1 cellular context compared by ENCODE assay signal in genomic region chr16:30355144-30355953, GRCh38.
TF ChIP-seq lines count a peak whose summit lies in the region.

Gene CD2BP2 (minus strand): TSS chr16:30355308. CDS start chr16:30354681, 627 bp downstream.

TF ChIP-seq in HepG2, 621 proteins besides CTCF, POLR2A, EP300 and RAD21 (continued from another document and continues in another):
- no peak; the same call in none of the 2 replicates for TF ChIP-seq ZNF790 (CRISPR knock-in tag; IDR thresholded peaks at IDR 0.05; ENCODE audit: borderline replicate concordance)
- peak; percentile 54; the same call in 1 of the 2 replicates for TF ChIP-seq SRY (CRISPR knock-in tag; IDR thresholded peaks at IDR 0.05)
- TF ChIP-seq NFE2 (CRISPR knock-in tag; IDR thresholded peaks at IDR 0.05) = peak; percentile 50; the same call in 1 of the 2 replicates
- peak; percentile 96 for TF ChIP-seq ARNTL (CRISPR knock-in tag; IDR thresholded peaks at IDR 0.05)
- TF ChIP-seq ZNF280B (CRISPR knock-in tag; IDR thresholded peaks at IDR 0.05; ENCODE audit: borderline replicate concordance) = no peak; the same call in 1 of the 2 replicates
- no peak for TF ChIP-seq LCORL (IDR thresholded peaks at IDR 0.05)
- TF ChIP-seq LCORL (CRISPR knock-in tag; IDR thresholded peaks at IDR 0.05) = peak; percentile 75
- TF ChIP-seq ZNF235 (CRISPR knock-in tag; IDR thresholded peaks at IDR 0.05; ENCODE audit: borderline replicate concordance) = no peak; the same call in 1 of the 2 replicates
- TF ChIP-seq NFKBIZ (CRISPR knock-in tag; IDR thresholded peaks at IDR 0.05) = peak; percentile 74
- TF ChIP-seq HMG20A (CRISPR knock-in tag; IDR thresholded peaks at IDR 0.05; ENCODE audit: borderline replicate concordance) = no peak
- 0 out of 2 replicates have a peak, but pooled peaks have one; percentile 21 for TF ChIP-seq CAMTA2 (CRISPR knock-in tag; IDR thresholded peaks at IDR 0.05; ENCODE audit: borderline replicate concordance)
- TF ChIP-seq SP2 (CRISPR knock-in tag; IDR thresholded peaks at IDR 0.05) = peak; percentile 57; the same call in 1 of the 2 replicates
- no peak; the same call in 1 of the 2 replicates for TF ChIP-seq IKZF5 (CRISPR knock-in tag; IDR thresholded peaks at IDR 0.05)
- TF ChIP-seq AKAP8 (CRISPR knock-in tag; IDR thresholded peaks at IDR 0.05) = peak; percentile 58; the same call in 1 of the 2 replicates
- TF ChIP-seq HNRNPH1 (optimal IDR thresholded peaks at IDR 0.05; ENCODE audit: low read depth, low read length) = peak; percentile 57
- no peak for TF ChIP-seq ZNF724P (CRISPR knock-in tag; IDR thresholded peaks at IDR 0.05; ENCODE audit: borderline replicate concordance)
- TF ChIP-seq ZKSCAN8 (CRISPR knock-in tag; IDR thresholded peaks at IDR 0.05; ENCODE audit: borderline replicate concordance) = no peak; the same call in 1 of the 2 replicates
- peak; percentile 60; the same call in 1 of the 2 replicates for TF ChIP-seq ZBTB44 (CRISPR knock-in tag; IDR thresholded peaks at IDR 0.05)
- peak; percentile 88 for TF ChIP-seq TBX2 (CRISPR knock-in tag; IDR thresholded peaks at IDR 0.05; ENCODE audit: borderline replicate concordance)
- TF ChIP-seq ZNF703 (CRISPR knock-in tag; IDR thresholded peaks at IDR 0.05; ENCODE audit: borderline replicate concordance) = no peak
- TF ChIP-seq ZFY (CRISPR knock-in tag; IDR thresholded peaks at IDR 0.05) = peak; percentile 81
- TF ChIP-seq NBN (conservative IDR thresholded peaks at IDR 0.05) = no peak
- peak; percentile 90 for TF ChIP-seq ELF3 (CRISPR knock-in tag; IDR thresholded peaks at IDR 0.05)
- TF ChIP-seq ZNF503 (CRISPR knock-in tag; IDR thresholded peaks at IDR 0.05) = peak; percentile 71
- TF ChIP-seq MLXIP (CRISPR knock-in tag; IDR thresholded peaks at IDR 0.05; ENCODE audit: borderline replicate concordance) = no peak
- TF ChIP-seq ZNF619 (CRISPR knock-in tag; IDR thresholded peaks at IDR 0.05) = no peak
- peak; percentile 91 for TF ChIP-seq PHF21A (CRISPR knock-in tag; IDR thresholded peaks at IDR 0.05)
- TF ChIP-seq HDAC1 (CRISPR knock-in tag; IDR thresholded peaks at IDR 0.05) = peak; percentile 90
- peak; percentile 84; the same call in 1 of the 2 replicates for TF ChIP-seq ZNF232 (CRISPR knock-in tag; IDR thresholded peaks at IDR 0.05; ENCODE audit: borderline replicate concordance)
- peak; percentile 91 for TF ChIP-seq PRDM15 (CRISPR knock-in tag; IDR thresholded peaks at IDR 0.05)
- no peak for TF ChIP-seq GPBP1L1 (CRISPR knock-in tag; IDR thresholded peaks at IDR 0.05)
- TF ChIP-seq CREBL2 (CRISPR knock-in tag; IDR thresholded peaks at IDR 0.05; ENCODE audit: borderline replicate concordance) = 0 out of 2 replicates have a peak, but pooled peaks have one; percentile 24
- TF ChIP-seq FOXA3 (CRISPR knock-in tag; IDR thresholded peaks at IDR 0.05) = peak; percentile 64
- no peak for TF ChIP-seq PLRG1 (conservative IDR thresholded peaks at IDR 0.05)
- TF ChIP-seq GABPA (IDR thresholded peaks at IDR 0.05; ENCODE audit: low read depth, low read length) = peak; percentile 96
- TF ChIP-seq GABPA (CRISPR knock-in tag; IDR thresholded peaks at IDR 0.05; ENCODE audit: low read depth) = peak; percentile 98
- no peak for TF ChIP-seq TCF7 (IDR thresholded peaks at IDR 0.05; ENCODE audit: low read depth)
- peak; percentile 15 for TF ChIP-seq ZNF563 (CRISPR knock-in tag; IDR thresholded peaks at IDR 0.05)
- TF ChIP-seq NCOA2 (CRISPR knock-in tag; IDR thresholded peaks at IDR 0.05) = 0 out of 2 replicates have a peak, but pooled peaks have one; percentile 53
- 0 out of 2 replicates have a peak, but pooled peaks have one; percentile 13 for TF ChIP-seq ZNF20 (CRISPR knock-in tag; IDR thresholded peaks at IDR 0.05)
- 0 out of 2 replicates have a peak, but pooled peaks have one; percentile 23 for TF ChIP-seq ZNF513 (CRISPR knock-in tag; conservative IDR thresholded peaks at IDR 0.05)
- no peak for TF ChIP-seq TSC22D2 (CRISPR knock-in tag; IDR thresholded peaks at IDR 0.05; ENCODE audit: borderline replicate concordance)
- TF ChIP-seq CHCHD3 (CRISPR knock-in tag; IDR thresholded peaks at IDR 0.05) = no peak; the same call in 1 of the 2 replicates
